Comparison of ENCODE assay signal across 8 cellular contexts in genomic region chr15:51380999-51381806, GRCh38. TPM values are rescaled to one million over a fixed set of nuclear protein-coding genes. Genes with fewer than 3 reads are reported as not detected.
DNase-seq lines count a peak whose midpoint lies in the region; ATAC-seq and TF ChIP-seq lines count a peak whose summit lies in the region.

No MANE protein-coding gene starts in this region.

- H3K27ac Mint-ChIP-seq in activated naive CD4-positive, alpha-beta T cell treated with anti-CD3 and anti-CD28 coated beads, Interleukin-2, amount 10 ng/mL, durations not matched to agents 7 days and 5 days = no peak overlapping the region

- peaks cover 15% of the 10 kb centered on the region for H3K27me3 Mint-ChIP-seq in activated naive CD4-positive, alpha-beta T cell treated with anti-CD3 and anti-CD28 coated beads, Interleukin-2, amount 10 ng/mL, durations not matched to agents 7 days and 5 days

- no peaks in the 10 kb centered on the region for H3K9me2 ChIP-seq in GM23248 (ENCODE audit: insufficient read depth)

- ATAC-seq in lower lobe of right lung = peak; percentile 86 to 90

- WGBS in GM23248 (ENCODE audit: low coverage in 1 of 2, low lambda C conversion rate in 2 of 2, missing lambda C conversion rate in 2 of 2), 2 experiments = 15 to 19% methylated on average over 14 of the region's 14 CpGs

- CTCF ChIA-PET in activated naive CD4-positive, alpha-beta T cell treated with anti-CD3 and anti-CD28 coated beads, Interleukin-2, amount 10 ng/mL, durations not matched to agents 7 days and 5 days (lab: Charles Lee) = interaction anchor here (0.7 to 4.7 kb wide), 7 partner anchors 12 to 303 kb away, joined by 3 to 38 read pairs (median 5); no protein-coding TSS in a partner anchor

- intact Hi-C loops in dorsolateral prefrontal cortex (cut with DNase I) (loop anchor here (1.0 to 5.0 kb wide), 6 partner anchors 39 to 219 kb away; partner anchors contain the start of gene GLDN (in 2 of the 2)), lower lobe of right lung (cut with DNase I) (loop anchor here (5.0 kb wide), 1 partner anchor 104 kb away; no protein-coding TSS in a partner anchor), tibial artery (cut with DNase I; ENCODE audit: low total_unique reads) (loop anchor here (1.0 to 2.0 kb wide), 3 partner anchors 100 to 218 kb away; no protein-coding TSS in a partner anchor)

- H3K79me2 ChIP-seq in GM23248 (ENCODE audit: insufficient read depth) = no peaks in the 10 kb centered on the region

- H3K27me3 ChIP-seq in GM23248 (replicated peaks; ENCODE audit: insufficient read depth) (no peaks in the 10 kb centered on the region), SJCRH30 (0 out of 2 replicates have a peak, but pooled peaks cover 3% of the 10 kb centered on the region), dorsolateral prefrontal cortex (no peaks in the 10 kb centered on the region), lower lobe of right lung (ENCODE audit: low read depth) (no peaks in the 10 kb centered on the region), tibial artery (no peaks in the 10 kb centered on the region)

- peak overlapping the region; percentile 67 for H2AFZ ChIP-seq in GM23248

- peak; percentile 100 for TF ChIP-seq CTCF in LNCaP clone FGC (IDR thresholded peaks at IDR 0.05; ENCODE audit: control insufficient read depth, extremely low read depth, insufficient read depth)
- TF ChIP-seq CTCF in dorsolateral prefrontal cortex (IDR thresholded peaks at IDR 0.05 in 54 of 56, conservative IDR thresholded peaks at IDR 0.05 in 2 of 56; ENCODE audit: low read depth in 1 of 56, partially characterized antibody in 56 of 56) = peak; percentile 51 to 99 (median 93)
- peak; percentile 75 for TF ChIP-seq CTCF in lower lobe of right lung (IDR thresholded peaks at IDR 0.05)
- TF ChIP-seq CTCF in tibial artery (IDR thresholded peaks at IDR 0.05) = peak; percentile 92 to 99

- peak; percentile 38 for DNase-seq in activated naive CD4-positive, alpha-beta T cell treated with anti-CD3 and anti-CD28 coated beads, Interleukin-2, amount 10 ng/mL, durations not matched to agents 7 days and 5 days
- DNase-seq in activated naive CD4-positive, alpha-beta T cell treated with anti-CD3 and anti-CD28 coated beads, Interleukin-2, amount 50 U/mL, for 16 hours = no peak
- peak; percentile 87 for DNase-seq in GM23248
- DNase-seq in LNCaP clone FGC (ENCODE audit: low read depth) = peak; percentile 57
- peak; percentile 43 to 72 for DNase-seq in SJCRH30
- DNase-seq in dorsolateral prefrontal cortex = peak; percentile 33 to 78 (median 61)
- no peak for DNase-seq in lower lobe of right lung
- peak; percentile 72 to 80 for DNase-seq in tibial artery

- no peak overlapping the region for H3K9ac ChIP-seq in GM23248

- H3K9me3 ChIP-seq in GM23248 (ENCODE audit: low read depth) (no peaks in the 10 kb centered on the region), SJCRH30 (replicated peaks) (no peaks in the 10 kb centered on the region), lower lobe of right lung (no peaks in the 10 kb centered on the region), tibial artery (no peaks in the 10 kb centered on the region)

- no peaks in the 10 kb centered on the region for H3K36me3 Mint-ChIP-seq in activated naive CD4-positive, alpha-beta T cell treated with anti-CD3 and anti-CD28 coated beads, Interleukin-2, amount 10 ng/mL, durations not matched to agents 7 days and 5 days

- no peak overlapping the region for H3K27ac ChIP-seq in GM23248
- H3K27ac ChIP-seq in SJCRH30 = no peak overlapping the region
- peak overlapping the region in 51 of 59 donors; percentile 4 to 97 (median 84) for H3K27ac ChIP-seq in dorsolateral prefrontal cortex
- no peak overlapping the region for H3K27ac ChIP-seq in lower lobe of right lung
- no peak overlapping the region for H3K27ac ChIP-seq in tibial artery

- no peaks in the 10 kb centered on the region for H3K4me1 Mint-ChIP-seq in activated naive CD4-positive, alpha-beta T cell treated with anti-CD3 and anti-CD28 coated beads, Interleukin-2, amount 10 ng/mL, durations not matched to agents 7 days and 5 days

- in situ Hi-C loops in GM23248 (cut with MboI) = loop anchor here (10.0 to 25.0 kb wide), 2 partner anchors 216 to 444 kb away; no protein-coding TSS in a partner anchor

- H3F3A ChIP-seq in GM23248 (ENCODE audit: insufficient read depth) = peaks cover 4% of the 10 kb centered on the region

- no peaks in the 10 kb centered on the region for H4K20me1 ChIP-seq in GM23248 (ENCODE audit: insufficient read depth)

- no peaks in the 10 kb centered on the region for H3K36me3 ChIP-seq in GM23248 (ENCODE audit: low read depth)
- no peaks in the 10 kb centered on the region for H3K36me3 ChIP-seq in SJCRH30
- H3K36me3 ChIP-seq in lower lobe of right lung = no peaks in the 10 kb centered on the region
- H3K36me3 ChIP-seq in tibial artery = peaks cover 11 to 16% (median 15%) of the 10 kb centered on the region in 3 donors

- H3K4me1 ChIP-seq in GM23248 (ENCODE audit: insufficient read depth) = peaks cover 12% of the 10 kb centered on the region
- H3K4me1 ChIP-seq in SJCRH30 = no peaks in the 10 kb centered on the region
- H3K4me1 ChIP-seq in lower lobe of right lung = peaks cover 5% of the 10 kb centered on the region
- H3K4me1 ChIP-seq in tibial artery = peaks cover 0 to 27% (median 22%) of the 10 kb centered on the region in 4 donors

- no peaks in the 10 kb centered on the region for H3K9me3 Mint-ChIP-seq in activated naive CD4-positive, alpha-beta T cell treated with anti-CD3 and anti-CD28 coated beads, Interleukin-2, amount 10 ng/mL, durations not matched to agents 7 days and 5 days

- H3K4me2 ChIP-seq in GM23248 (ENCODE audit: unreplicated experiment) = no peak overlapping the region

- H3K4me3 ChIP-seq in GM23248 = no peak overlapping the region
- H3K4me3 ChIP-seq in LNCaP clone FGC (ENCODE audit: low read depth, low read length) = no peak overlapping the region
- no peak overlapping the region for H3K4me3 ChIP-seq in SJCRH30
- peak overlapping the region in 6 of 59 donors; percentile 13 to 34 (median 20) for H3K4me3 ChIP-seq in dorsolateral prefrontal cortex
- H3K4me3 ChIP-seq in lower lobe of right lung = no peak overlapping the region
- H3K4me3 ChIP-seq in tibial artery = no peak overlapping the region

- H3K4me3 Mint-ChIP-seq in activated naive CD4-positive, alpha-beta T cell treated with anti-CD3 and anti-CD28 coated beads, Interleukin-2, amount 10 ng/mL, durations not matched to agents 7 days and 5 days = no peak overlapping the region

RNA-seq across cellular contexts. Expression of gene GLDN, which starts 39.7 kb away (rescaled TPM):
- 0.25 and 2.8 TPM in 2 replicates for total RNA-seq in GM23248 (2014; rRNA removed; shearing (Covaris generic))
- polyA plus RNA-seq in GM23248 (2016; fragmentation: Nextera tagmentation; extraction: Ambion mirVana) = 0.27 and 0.29 TPM in 2 replicates
- 0.18 and 0.43 TPM in 2 replicates for total RNA-seq in SJCRH30 (2014; rRNA removed; shearing (Covaris generic))
- total RNA-seq in dorsolateral prefrontal cortex (100 to 1,000 TPM in 14 of 120 experiments, 10 to 100 TPM in 106; 10.0 to 223 (median 46.3) TPM), lower lobe of right lung (34.5 TPM)

RNA-seq across cellular contexts. Expression of gene CYP19A1, which starts 42.8 kb away (rescaled TPM):
- 0.51 and 0.76 TPM in 2 replicates for total RNA-seq in GM23248 (2014; rRNA removed; shearing (Covaris generic))
- 0.85 and 1.2 TPM in 2 replicates for polyA plus RNA-seq in GM23248 (2016; fragmentation: Nextera tagmentation; extraction: Ambion mirVana)
- total RNA-seq in SJCRH30 (2014; rRNA removed; shearing (Covaris generic)) = not detected in 2 replicates
- 1 to 10 TPM in 12 of 120 experiments, under 1 TPM in 26, not detected in 82; 0.13 to 1.8 (median 0.67) TPM for total RNA-seq in dorsolateral prefrontal cortex
- total RNA-seq in lower lobe of right lung = 0.95 TPM

Comparison
In these comparisons a context has a peak if more than half of its experiments do, and no peak if none do; other contexts are left out.
1. DNase-seq: peak in activated naive CD4-positive, alpha-beta T cell treated with anti-CD3 and anti-CD28 coated beads, Interleukin-2, amount 10 ng/mL, durations not matched to agents 7 days and 5 days (single experiment), GM23248 (single experiment), LNCaP clone FGC (single experiment), SJCRH30 (2 of 2), dorsolateral prefrontal cortex (10 of 10) and tibial artery (2 of 2); none in activated naive CD4-positive, alpha-beta T cell treated with anti-CD3 and anti-CD28 coated beads, Interleukin-2, amount 50 U/mL, for 16 hours (single experiment) and lower lobe of right lung (single experiment).
2. H3K27ac ChIP-seq: peak in dorsolateral prefrontal cortex (51 of 59); none in GM23248 (single experiment), SJCRH30 (single experiment), lower lobe of right lung (single experiment) and tibial artery (0 of 2).
3. Peak in every context shown above with its lines, with median percentiles within 50 percentile points of each other: CTCF ChIP-seq.